ENCODE assay signal across 11 cellular contexts in the genomic region with DNA sequence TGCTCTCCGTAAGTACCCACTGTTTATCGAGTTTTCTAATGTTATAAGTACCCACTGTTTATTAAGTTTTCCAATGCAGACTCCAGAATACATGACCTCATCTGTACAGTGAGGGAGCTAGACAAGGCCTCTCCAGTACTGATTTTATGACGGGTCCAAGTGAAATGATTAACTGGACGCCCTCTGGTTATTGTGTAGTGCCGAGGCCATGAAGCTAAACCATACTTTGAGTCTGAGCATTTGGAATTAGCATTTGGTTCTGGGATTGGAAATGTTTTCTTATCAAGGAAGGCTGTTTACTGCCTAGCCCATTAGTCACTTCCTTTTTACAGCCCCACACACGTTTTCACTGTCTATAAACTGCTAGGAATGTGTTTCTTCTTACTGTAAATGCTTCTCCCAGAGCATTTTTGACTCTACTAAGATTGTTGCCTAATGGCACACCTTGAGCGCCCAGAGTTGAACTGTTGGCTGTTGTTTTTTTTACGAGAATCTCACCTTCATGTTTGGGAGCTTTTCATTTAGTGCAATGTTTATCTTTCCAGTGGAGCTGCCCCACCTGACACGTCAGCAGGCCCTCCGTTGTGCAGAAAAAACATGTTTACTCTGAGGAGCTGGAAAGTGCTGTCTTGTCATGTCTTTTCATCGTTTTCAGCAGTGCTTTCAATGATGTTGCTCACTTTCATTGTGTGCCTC. TPM values are rescaled to one million over a fixed set of nuclear protein-coding genes. Genes with fewer than 3 reads are reported as not detected.
DNase-seq lines count a peak whose midpoint lies in the region; ATAC-seq and TF ChIP-seq lines count a peak whose summit lies in the region.
"Had no signal": no experiment of that assay in that cellular context is flagged by ENCODE, and none has a peak within 500 bp of the region (broad histone marks: within the 10 kb centered on the region; RNA-seq: fewer than 3 reads in every experiment).

No MANE protein-coding gene starts in this region.

- H3K27ac Mint-ChIP-seq in activated CD4-positive, alpha-beta T cell treated with anti-CD3 and anti-CD28 coated beads, Interleukin-2, amount 10 ng/mL, durations not matched to agents 7 days and 5 days, result no peak overlapping the region

- H3K27me3 ChIP-seq in mammary epithelial cell (ENCODE audit: insufficient read depth, low read length), result no peaks in the 10 kb centered on the region
- H3K27me3 ChIP-seq: thyroid gland had no signal

- no TSS peak for BruUV-seq in mammary epithelial cell (replicated peaks; lab: Mats Ljungman, UMichigan)

- WGBS in mammary epithelial cell (ENCODE audit: low coverage, missing lambda C conversion rate), result 47% methylated on average over 10 of the region's 11 CpGs

- peak overlapping the region; percentile 77 for H2AFZ ChIP-seq in mammary epithelial cell (ENCODE audit: low read depth, low read length)

- no peaks in the 10 kb centered on the region for H3K4me1 Mint-ChIP-seq in activated CD4-positive, alpha-beta T cell treated with anti-CD3 and anti-CD28 coated beads, Interleukin-2, amount 10 ng/mL, durations not matched to agents 7 days and 5 days
- H3K4me1 Mint-ChIP-seq: central memory CD8-positive, alpha-beta T cell had no signal

- dilution Hi-C loops in mammary epithelial cell (cut with HindIII; ENCODE audit: low sequenced_read_pairs), result no loop called here

- CTCF ChIA-PET in mammary epithelial cell (lab: Charles Lee; ENCODE audit: low non-redundant PET), result no interaction called here
- CTCF ChIA-PET in activated CD4-positive, alpha-beta T cell treated with anti-CD3 and anti-CD28 coated beads, Interleukin-2, amount 10 ng/mL, durations not matched to agents 7 days and 5 days (lab: Charles Lee), result no interaction called here

- no peak overlapping the region for H3K4me3 Mint-ChIP-seq in activated CD4-positive, alpha-beta T cell treated with anti-CD3 and anti-CD28 coated beads, Interleukin-2, amount 10 ng/mL, durations not matched to agents 7 days and 5 days
- H3K4me3 Mint-ChIP-seq: central memory CD8-positive, alpha-beta T cell had no signal

- TF ChIP-seq CTCF in mammary epithelial cell (conservative IDR thresholded peaks at IDR 0.05 in 1 of 2, IDR thresholded peaks at IDR 0.05 in 1 of 2; ENCODE audit: extremely low read depth in 1 of 2, insufficient read depth in 1 of 2, low read depth in 1 of 2, low read length in 2 of 2) (no peak), mucosa of descending colon (IDR thresholded peaks at IDR 0.05) (no peak)

- H3K79me2 ChIP-seq in mammary epithelial cell (ENCODE audit: insufficient read depth, low read length), result no peaks in the 10 kb centered on the region

- H3K27ac ChIP-seq in mammary epithelial cell (ENCODE audit: insufficient read depth, low read depth, low read length), result peak overlapping the region; percentile 33
- H3K27ac ChIP-seq: thyroid gland had no signal

- no peaks in the 10 kb centered on the region for H3K36me3 Mint-ChIP-seq in activated CD4-positive, alpha-beta T cell treated with anti-CD3 and anti-CD28 coated beads, Interleukin-2, amount 10 ng/mL, durations not matched to agents 7 days and 5 days (ENCODE audit: low read depth)

- no peaks in the 10 kb centered on the region for H3K9me3 ChIP-seq in mammary epithelial cell (replicated peaks; ENCODE audit: insufficient read depth, low read length)
- no peaks in the 10 kb centered on the region for H3K9me3 ChIP-seq in mucosa of descending colon
- H3K9me3 ChIP-seq: thyroid gland had no signal

- H3K9me3 Mint-ChIP-seq in activated CD4-positive, alpha-beta T cell treated with anti-CD3 and anti-CD28 coated beads, Interleukin-2, amount 10 ng/mL, durations not matched to agents 7 days and 5 days, result no peaks in the 10 kb centered on the region
- H3K9me3 Mint-ChIP-seq: central memory CD8-positive, alpha-beta T cell had no signal

- intact Hi-C loops in mammary epithelial cell (cut with micrococcal nuclease), result loop anchor here (5.0 to 10.0 kb wide), 2 partner anchors 72 to 215 kb away; a partner anchor contains a TSS
- intact Hi-C loops in mucosa of descending colon (cut with DNase I, micrococcal nuclease), result no loop called here

- no peaks in the 10 kb centered on the region for H3K36me3 ChIP-seq in mammary epithelial cell (ENCODE audit: insufficient read depth, low read length)
- H3K36me3 ChIP-seq in mucosa of descending colon (ENCODE audit: low read depth), result no peaks in the 10 kb centered on the region
- H3K36me3 ChIP-seq: thyroid gland had no signal

- no peaks in the 10 kb centered on the region for H4K20me1 ChIP-seq in mammary epithelial cell (ENCODE audit: insufficient read depth, low read length)

- peak overlapping the region; percentile 60 for H3K4me2 ChIP-seq in mammary epithelial cell (ENCODE audit: insufficient read depth, low read depth, low read length)

- H3K9ac ChIP-seq in mammary epithelial cell (ENCODE audit: insufficient read depth, low read length), result no peak overlapping the region

- in situ Hi-C loops in mammary epithelial cell (cut with MboI; ENCODE audit: low sequenced_read_pairs in 2 of 2), result no loop called here

- DNase-seq in DMS153 treated with DMSO at 0.1 percent for 48 hours (lab: John Stamatoyannopoulos, UW; ENCODE audit: unreplicated experiment) (peak; percentile 44), M059J (ENCODE audit: low read depth) (peak; percentile 94), mammary epithelial cell (peak; percentile 77), mucosa of descending colon (peak in 2 of 3 donors; percentile 31 to 42), NCI-H1105 (lab: John Stamatoyannopoulos, UW) (no peak), NCI-H2196 treated with DMSO at 0.1 percent for 48 hours (lab: John Stamatoyannopoulos, UW; ENCODE audit: unreplicated experiment) (no peak)
- no peak for DNase-seq in activated CD4-positive, alpha-beta T cell treated with anti-CD3 and anti-CD28 coated beads, Interleukin-2, amount 10 ng/mL, durations not matched to agents 7 days and 5 days
- DNase-seq: activated CD4-positive, alpha-beta T cell treated with anti-CD3 and anti-CD28 coated beads for 4 hours; thyroid gland had no signal

- no peak overlapping the region for H3K4me3 ChIP-seq in mammary epithelial cell (replicated peaks in 1 of 3; ENCODE audit: insufficient read depth in 1 of 3, low read depth in 2 of 3, low read length in 3 of 3)
- H3K4me3 ChIP-seq in mucosa of descending colon, result no peak overlapping the region
- H3K4me3 ChIP-seq: thyroid gland had no signal

- H3K4me1 ChIP-seq in mammary epithelial cell (ENCODE audit: insufficient read depth, low read length) (peaks cover 22% of the 10 kb centered on the region), mucosa of descending colon (ENCODE audit: low read depth) (peaks cover 9% of the 10 kb centered on the region)
- H3K4me1 ChIP-seq: thyroid gland had no signal

- H3K27me3 Mint-ChIP-seq in activated CD4-positive, alpha-beta T cell treated with anti-CD3 and anti-CD28 coated beads, Interleukin-2, amount 10 ng/mL, durations not matched to agents 7 days and 5 days, result peaks cover 7% of the 10 kb centered on the region

- ATAC-seq in mucosa of descending colon (peak; percentile 89), HG02678 (IDR thresholded peaks at IDR 0.05; ENCODE audit: unreplicated experiment) (no peak)

- POLR2A ChIA-PET in activated CD4-positive, alpha-beta T cell treated with anti-CD3 and anti-CD28 coated beads, Interleukin-2, amount 10 ng/mL, durations not matched to agents 7 days and 5 days (lab: Charles Lee), result no interaction called here

RNA-seq across cellular contexts. Expression of a gene that starts 26.9 kb away (rescaled TPM):
- total RNA-seq in M059J (2014; rRNA removed; shearing (Covaris generic)), result not detected in 2 replicates
- total RNA-seq in mammary epithelial cell (not detected), mucosa of descending colon (not detected)
- not detected for polyA plus RNA-seq in mammary epithelial cell
- polyA minus RNA-seq in mammary epithelial cell, result not detected
- total RNA-seq in activated CD4-positive, alpha-beta T cell treated with anti-CD3 and anti-CD28 coated beads, Interleukin-2, amount 10 ng/mL, durations not matched to agents 7 days and 5 days, result not detected
- total RNA-seq: thyroid gland had no signal

RNA-seq across cellular contexts. Expression of a gene that starts 31.7 kb away (rescaled TPM):
- total RNA-seq in M059J (2014; rRNA removed; shearing (Covaris generic)), result 2.2 and 2.6 TPM in 2 replicates
- total RNA-seq in mammary epithelial cell (1 to 10 TPM; 1.5 to 2.2 TPM), mucosa of descending colon (10 to 100 TPM; 29.1 to 31.2 (median 30.0) TPM)
- 0.62 TPM for polyA plus RNA-seq in mammary epithelial cell
- 4.2 TPM for polyA minus RNA-seq in mammary epithelial cell
- not detected for total RNA-seq in activated CD4-positive, alpha-beta T cell treated with anti-CD3 and anti-CD28 coated beads, Interleukin-2, amount 10 ng/mL, durations not matched to agents 7 days and 5 days

Comparison
In these comparisons a context has a peak if more than half of its experiments do, and no peak if none do; other contexts are left out.
1. DNase-seq: peak in DMS153 treated with DMSO at 0.1 percent for 48 hours (single experiment), M059J (single experiment), mammary epithelial cell (single experiment) and mucosa of descending colon (2 of 3); none in NCI-H1105 (single experiment), activated CD4-positive, alpha-beta T cell treated with anti-CD3 and anti-CD28 coated beads, Interleukin-2, amount 10 ng/mL, durations not matched to agents 7 days and 5 days (single experiment) and NCI-H2196 treated with DMSO at 0.1 percent for 48 hours (single experiment).